Comparison of ENCODE assay signal across 10 cellular contexts in genomic region chr4:148998719-148999118, GRCh38.
A peak's percentile ranks its signal among the peaks of the same experiment; 100 is the strongest.
DNase-seq lines count a peak whose midpoint lies in the region; ATAC-seq and TF ChIP-seq lines count a peak whose summit lies in the region.
"Had no signal": no experiment of that assay in that cellular context is flagged by ENCODE, and none has a peak within 500 bp of the region (broad histone marks: within the 10 kb centered on the region; RNA-seq: fewer than 3 reads in every experiment).

No MANE protein-coding gene starts in this region.

- H3K9me2 ChIP-seq in DOHH2 (replicated peaks; ENCODE audit: control insufficient read depth, low read length) = no peaks in the 10 kb centered on the region

- no peak overlapping the region for H3K27ac ChIP-seq in DOHH2 (ENCODE audit: low read depth, low read length)
- no peak overlapping the region for H3K27ac ChIP-seq in RWPE2 (ENCODE audit: poor library complexity, severe bottlenecking)
- H3K27ac ChIP-seq in lower lobe of right lung = no peak overlapping the region
- H3K27ac ChIP-seq: RWPE1, spleen had no signal

- H3K36me3 ChIP-seq in DOHH2 (ENCODE audit: control insufficient read depth, low read length) (no peaks in the 10 kb centered on the region), H7 (replicated peaks; ENCODE audit: control insufficient read depth, insufficient read depth, low read length) (no peaks in the 10 kb centered on the region), RWPE2 (ENCODE audit: low read depth) (no peaks in the 10 kb centered on the region), lower lobe of right lung (no peaks in the 10 kb centered on the region)
- H3K36me3 ChIP-seq: spleen had no signal

- H4K20me1 ChIP-seq in DOHH2 (ENCODE audit: control insufficient read depth, insufficient read depth, low read depth, low read length) = no peaks in the 10 kb centered on the region

- H3K4me3 ChIP-seq in DOHH2 (ENCODE audit: low read length) (no peak overlapping the region), H7 (ENCODE audit: insufficient read depth, low read depth, low read length) (no peak overlapping the region), RWPE2 (ENCODE audit: severe bottlenecking) (no peak overlapping the region), lower lobe of right lung (no peak overlapping the region)
- H3K4me3 ChIP-seq: spleen had no signal

- DNase-seq in H7 (peak; percentile 1), RWPE2 (ENCODE audit: low spot score) (no peak), iris pigment epithelial cell (ENCODE audit: low read depth) (peak; percentile 15), lower lobe of right lung (no peak), OCI-M2 (lab: John Stamatoyannopoulos, UW; ENCODE audit: unreplicated experiment) (no peak), SW 1271 (lab: John Stamatoyannopoulos, UW) (no peak)
- DNase-seq: spleen had no signal

- no peaks in the 10 kb centered on the region for H3K9me3 ChIP-seq in DOHH2 (ENCODE audit: control insufficient read depth, insufficient read depth, low read length)
- H3K9me3 ChIP-seq in RWPE2 (ENCODE audit: severe bottlenecking) = no peaks in the 10 kb centered on the region
- H3K9me3 ChIP-seq in lower lobe of right lung = no peaks in the 10 kb centered on the region
- H3K9me3 ChIP-seq: spleen had no signal

- no peak for ATAC-seq in RWPE2 (ENCODE audit: low read depth)
- no peak for ATAC-seq in lower lobe of right lung
- no peak for ATAC-seq in HG03025 (IDR thresholded peaks at IDR 0.05; ENCODE audit: low FRiP score, unreplicated experiment)

- H3K4me2 ChIP-seq in DOHH2 (ENCODE audit: low read length) = no peak overlapping the region

- H3K4me1 ChIP-seq in DOHH2 (ENCODE audit: control insufficient read depth, low read length) (no peaks in the 10 kb centered on the region), RWPE2 (ENCODE audit: insufficient read depth, poor library complexity, severe bottlenecking) (no peaks in the 10 kb centered on the region), lower lobe of right lung (no peaks in the 10 kb centered on the region)
- H3K4me1 ChIP-seq: spleen had no signal

- TF ChIP-seq CTCF in DOHH2 (IDR thresholded peaks at IDR 0.05; ENCODE audit: low read depth, low read length, poor library complexity, severe bottlenecking) (peak; percentile 47), RWPE2 (IDR thresholded peaks at IDR 0.05; ENCODE audit: poor library complexity, severe bottlenecking) (peak; percentile 25), lower lobe of right lung (IDR thresholded peaks at IDR 0.05) (no peak)

- H3K27me3 ChIP-seq in DOHH2 (ENCODE audit: control insufficient read depth, low read length) (no peaks in the 10 kb centered on the region), H7 (ENCODE audit: control insufficient read depth, insufficient read depth, low read length) (no peaks in the 10 kb centered on the region), RWPE2 (ENCODE audit: insufficient read depth, poor library complexity, severe bottlenecking) (peaks cover 2% of the 10 kb centered on the region), lower lobe of right lung (ENCODE audit: low read depth) (no peaks in the 10 kb centered on the region)
- H3K27me3 ChIP-seq: spleen had no signal

- no peaks in the 10 kb centered on the region for H3K79me2 ChIP-seq in DOHH2 (ENCODE audit: control insufficient read depth, low read length)

- no peaks in the 10 kb centered on the region for H3F3A ChIP-seq in DOHH2 (ENCODE audit: control insufficient read depth, insufficient read depth)

- intact Hi-C loops in lower lobe of right lung (cut with DNase I) = no loop called here

Comparison
In these comparisons a context has a peak if more than half of its experiments do, and no peak if none do; other contexts are left out.
1. DNase-seq: peak in H7 (single experiment) and iris pigment epithelial cell (single experiment); none in RWPE2 (single experiment), lower lobe of right lung (single experiment), OCI-M2 (single experiment) and SW 1271 (0 of 2).